Comparison of ENCODE assay signal across 15 cellular contexts in genomic region chr13:77016888-77017623, GRCh38. TPM values are rescaled to one million over a fixed set of nuclear protein-coding genes. Genes with fewer than 3 reads are reported as not detected.
A peak's percentile ranks its signal among the peaks of the same experiment; 100 is the strongest.
DNase-seq lines count a peak whose midpoint lies in the region; ATAC-seq and TF ChIP-seq lines count a peak whose summit lies in the region.
"Had no signal": no experiment of that assay in that cellular context is flagged by ENCODE, and none has a peak within 500 bp of the region (broad histone marks: within the 10 kb centered on the region; RNA-seq: fewer than 3 reads in every experiment).

No MANE protein-coding gene starts in this region.

- CTCF ChIA-PET in MCF 10A (lab: Yijun Ruan, JAX): interaction anchor here (0.7 to 4.0 kb wide), 5 partner anchors 9 to 387 kb away, joined by 3 to 38 read pairs (median 3); no protein-coding TSS in a partner anchor

- H3K4me3 Mint-ChIP-seq in MCF 10A (ENCODE audit: unreplicated experiment): no peak overlapping the region
- H3K4me3 Mint-ChIP-seq in activated T-helper 17 cell treated with anti-CD3 and anti-CD28 coated beads, Interleukin-2, amount 50 U/mL, for 72 hours: no peak overlapping the region
- H3K4me3 Mint-ChIP-seq: activated CD4-positive, alpha-beta T cell treated with anti-CD3 and anti-CD28 coated beads for 36 hours; mesothelial cell of epicardium had no signal

- H3K9me3 ChIP-seq in breast epithelium (no peaks in the 10 kb centered on the region), right cardiac atrium (ENCODE audit: control insufficient read depth, low read length) (no peaks in the 10 kb centered on the region), uterus (no peaks in the 10 kb centered on the region)
- H3K9me3 ChIP-seq: adrenal gland, neutrophil had no signal

- H3K27me3 ChIP-seq in breast epithelium (no peaks in the 10 kb centered on the region), right cardiac atrium (ENCODE audit: control insufficient read depth, insufficient read depth) (no peaks in the 10 kb centered on the region), uterus (no peaks in the 10 kb centered on the region)
- H3K27me3 ChIP-seq: adrenal gland, neutrophil had no signal

- no TSS peak for BruUV-seq in MCF 10A (replicated peaks; lab: Mats Ljungman, UMichigan)

- intact Hi-C loops in breast epithelium (cut with DNase I; ENCODE audit: low total_unique reads): no loop called here
- intact Hi-C loops in MCF 10A (cut with micrococcal nuclease): no loop called here
- intact Hi-C loops in right cardiac atrium (cut with DNase I): no loop called here
- intact Hi-C loops in uterus (cut with DNase I; ENCODE audit: low total_unique reads): no loop called here

- H3K27ac Mint-ChIP-seq in MCF 10A (ENCODE audit: low read depth, unreplicated experiment): no peak overlapping the region
- peak overlapping the region; percentile 41 for H3K27ac Mint-ChIP-seq in activated T-helper 17 cell treated with anti-CD3 and anti-CD28 coated beads, Interleukin-2, amount 50 U/mL, for 72 hours
- H3K27ac Mint-ChIP-seq: activated CD4-positive, alpha-beta T cell treated with anti-CD3 and anti-CD28 coated beads for 36 hours; mesothelial cell of epicardium had no signal

- H3K9me3 Mint-ChIP-seq in MCF 10A (ENCODE audit: unreplicated experiment): no peaks in the 10 kb centered on the region
- no peaks in the 10 kb centered on the region for H3K9me3 Mint-ChIP-seq in activated T-helper 17 cell treated with anti-CD3 and anti-CD28 coated beads, Interleukin-2, amount 50 U/mL, for 72 hours
- H3K9me3 Mint-ChIP-seq: mesothelial cell of epicardium had no signal

- no peak for TF ChIP-seq CTCF in breast epithelium (IDR thresholded peaks at IDR 0.05)
- TF ChIP-seq CTCF in MCF 10A (IDR thresholded peaks at IDR 0.05; ENCODE audit: unreplicated experiment): no peak
- TF ChIP-seq CTCF in uterus (IDR thresholded peaks at IDR 0.05): no peak

- no peak for DNase-seq in breast epithelium (ENCODE audit: low spot score in 2 of 2)
- DNase-seq in MCF 10A (ENCODE audit: unreplicated experiment): no peak
- DNase-seq in right cardiac atrium: no peak
- DNase-seq in uterus: no peak
- no peak for DNase-seq in NCI-H2227 (lab: John Stamatoyannopoulos, UW; ENCODE audit: unreplicated experiment)
- DNase-seq: activated CD4-positive, alpha-beta T cell treated with anti-CD3 and anti-CD28 coated beads for 36 hours; adrenal gland; islet precursor cell; NCI-H1092; T1000 had no signal

- peaks cover 9% of the 10 kb centered on the region for H3K4me1 Mint-ChIP-seq in MCF 10A (ENCODE audit: insufficient read depth, unreplicated experiment)
- peaks cover 33% of the 10 kb centered on the region for H3K4me1 Mint-ChIP-seq in activated T-helper 17 cell treated with anti-CD3 and anti-CD28 coated beads, Interleukin-2, amount 50 U/mL, for 72 hours

- no peak for TF ChIP-seq POLR2A in breast epithelium (IDR thresholded peaks at IDR 0.05)
- TF ChIP-seq POLR2A in uterus (IDR thresholded peaks at IDR 0.05): no peak

- H3K4me1 ChIP-seq in breast epithelium: peaks cover 0 to 11% of the 10 kb centered on the region in 2 donors
- peaks cover 2% of the 10 kb centered on the region for H3K4me1 ChIP-seq in right cardiac atrium (ENCODE audit: control insufficient read depth, insufficient read depth, low read length)
- peaks cover 0 to 24% of the 10 kb centered on the region in 2 donors for H3K4me1 ChIP-seq in uterus

- peak overlapping the region; percentile 8 to 52 for H3K27ac ChIP-seq in breast epithelium
- H3K27ac ChIP-seq in right cardiac atrium (ENCODE audit: low read length): peak overlapping the region; percentile 75
- H3K27ac ChIP-seq in uterus: peak overlapping the region; percentile 61 to 67
- H3K27ac ChIP-seq: neutrophil had no signal

- peaks cover 65% of the 10 kb centered on the region for H3K36me3 Mint-ChIP-seq in MCF 10A (ENCODE audit: insufficient read depth, unreplicated experiment)
- H3K36me3 Mint-ChIP-seq in activated T-helper 17 cell treated with anti-CD3 and anti-CD28 coated beads, Interleukin-2, amount 50 U/mL, for 72 hours (ENCODE audit: low read depth): peaks cover 100% of the 10 kb centered on the region

- H3K27me3 Mint-ChIP-seq in MCF 10A (ENCODE audit: insufficient read depth, unreplicated experiment): no peaks in the 10 kb centered on the region
- no peaks in the 10 kb centered on the region for H3K27me3 Mint-ChIP-seq in activated T-helper 17 cell treated with anti-CD3 and anti-CD28 coated beads, Interleukin-2, amount 50 U/mL, for 72 hours
- H3K27me3 Mint-ChIP-seq: activated CD4-positive, alpha-beta T cell treated with anti-CD3 and anti-CD28 coated beads for 36 hours had no signal

- POLR2A ChIA-PET in MCF 10A (lab: Yijun Ruan, JAX): interaction anchor here (1.4 to 2.0 kb wide), 2 partner anchors 9 to 11 kb away, joined by 6 to 13 read pairs; partner anchors contain the start of gene FBXL3

- H3K4me3 ChIP-seq in breast epithelium (no peak overlapping the region), right cardiac atrium (ENCODE audit: low read length) (no peak overlapping the region), uterus (no peak overlapping the region)
- H3K4me3 ChIP-seq: adrenal gland had no signal

- H3K36me3 ChIP-seq in breast epithelium (no peaks in the 10 kb centered on the region), uterus (no peaks in the 10 kb centered on the region)

- WGBS in right cardiac atrium: 83% methylated on average over 6 of the region's 6 CpGs

- ATAC-seq in activated T-helper 17 cell treated with anti-CD3 and anti-CD28 coated beads, Interleukin-2, amount 50 U/mL, for 72 hours (replicated peaks): no peak
- ATAC-seq in right cardiac atrium (no peak), GM19467 (IDR thresholded peaks at IDR 0.05; ENCODE audit: unreplicated experiment) (no peak), HG03432 (IDR thresholded peaks at IDR 0.05; ENCODE audit: unreplicated experiment) (no peak)
- ATAC-seq: activated CD4-positive, alpha-beta T cell treated with anti-CD3 and anti-CD28 coated beads for 36 hours had no signal

RNA-seq across cellular contexts. Expression of gene FBXL3, which starts 9.9 kb away (rescaled TPM):
- total RNA-seq in breast epithelium: 100 to 1,000 TPM; 110 to 129 (median 128) TPM
- total RNA-seq in MCF 10A (2022): 32.5 and 34.9 TPM in 2 replicates
- 10 to 100 TPM; 38.9 to 53.3 TPM for total RNA-seq in activated T-helper 17 cell treated with anti-CD3 and anti-CD28 coated beads, Interleukin-2, amount 50 U/mL, for 72 hours
- 10 to 100 TPM; 36.3 to 40.2 (median 36.7) TPM for total RNA-seq in right cardiac atrium
- 19.7 TPM for polyA plus RNA-seq in right cardiac atrium
- total RNA-seq in uterus: 100 to 1,000 TPM in 2 of 4 donors, 10 to 100 TPM in 2; 62.8 to 158 (median 92.3) TPM

RNA-seq across cellular contexts. Expression of gene CLN5, which starts 25.2 kb away (rescaled TPM):
- total RNA-seq in breast epithelium (10 to 100 TPM; 27.4 to 40.5 (median 32.4) TPM), MCF 10A (2022) (16.0 and 17.8 TPM in 2 replicates), right cardiac atrium (10 to 100 TPM; 20.8 to 21.3 (median 21.1) TPM), uterus (10 to 100 TPM; 18.2 to 49.8 (median 39.5) TPM)
- total RNA-seq in activated T-helper 17 cell treated with anti-CD3 and anti-CD28 coated beads, Interleukin-2, amount 50 U/mL, for 72 hours: 10 to 100 TPM in 1 of 2 donors, 1 to 10 TPM in 1; 9.9 to 29.0 TPM
- polyA plus RNA-seq in right cardiac atrium: 16.8 TPM
